Comparison of ENCODE assay signal across 9 cellular contexts in the genomic region with DNA sequence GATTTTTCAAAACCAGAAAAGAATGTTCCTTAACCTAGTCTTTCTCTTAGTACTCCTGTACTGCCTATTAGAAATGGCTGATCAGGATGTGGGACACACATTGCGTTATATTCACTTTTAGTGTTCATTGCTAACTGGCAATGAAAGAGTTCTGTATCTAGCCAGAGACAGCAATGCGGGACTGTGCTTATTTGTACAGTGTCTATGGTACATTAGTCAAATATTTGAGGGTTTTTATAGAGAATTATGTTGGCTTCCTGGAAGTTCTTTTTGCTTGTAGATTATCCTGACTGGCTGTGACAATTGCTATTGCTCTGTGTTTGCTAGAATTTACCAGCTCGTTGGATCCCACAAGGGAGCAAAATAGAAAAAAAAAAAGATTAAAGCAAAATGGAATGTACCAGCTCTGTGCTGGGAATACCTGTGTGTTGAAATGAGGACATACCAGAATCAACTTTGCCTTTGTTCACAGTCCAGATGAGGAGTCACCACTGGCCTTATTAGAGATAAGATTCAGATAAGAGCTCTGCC. TPM values are rescaled to one million over a fixed set of nuclear protein-coding genes. Genes with fewer than 3 reads are reported as not detected.
A peak's percentile ranks its signal among the peaks of the same experiment; 100 is the strongest.
DNase-seq lines count a peak whose midpoint lies in the region; ATAC-seq and TF ChIP-seq lines count a peak whose summit lies in the region.
"Had no signal": no experiment of that assay in that cellular context is flagged by ENCODE, and none has a peak within 500 bp of the region (broad histone marks: within the 10 kb centered on the region; RNA-seq: fewer than 3 reads in every experiment).

No MANE protein-coding gene starts in this region.

- H4K91ac ChIP-seq in IMR-90 (ENCODE audit: insufficient read depth, low read depth, low read length), result no peak overlapping the region

- peak; percentile 59 for ATAC-seq in IMR-90 (ENCODE audit: low read depth)
- ATAC-seq in left lung, result no peak
- ATAC-seq in thoracic aorta (ENCODE audit: insufficient number of reproducible peaks, low FRiP score, low read depth), result no peak

- H3K4me3 ChIP-seq in IMR-90 (ENCODE audit: insufficient read depth, low read depth, low read length), result no peak overlapping the region
- H3K4me3 ChIP-seq in breast epithelium, result no peak overlapping the region
- H3K4me3 ChIP-seq in left lung, result no peak overlapping the region
- H3K4me3 ChIP-seq in thoracic aorta, result no peak overlapping the region
- H3K4me3 ChIP-seq in thyroid gland (replicated peaks in 1 of 3), result no peak overlapping the region

- H3K27me3 ChIP-seq in IMR-90 (ENCODE audit: control insufficient read depth, insufficient read depth, low read length) (no peaks in the 10 kb centered on the region; the same call in 1 of the 2 replicates), breast epithelium (no peaks in the 10 kb centered on the region), left lung (no peaks in the 10 kb centered on the region), thoracic aorta (replicated peaks; ENCODE audit: insufficient read depth) (no peaks in the 10 kb centered on the region), thyroid gland (no peaks in the 10 kb centered on the region)

- H2AK5ac ChIP-seq in IMR-90 (ENCODE audit: low read depth, low read length), result no peak overlapping the region

- DNase-seq in IMR-90, result peak; percentile 46
- no peak for DNase-seq in breast epithelium (ENCODE audit: low spot score in 2 of 2)
- no peak for DNase-seq in left lung
- no peak for DNase-seq in thoracic aorta (ENCODE audit: low spot score)
- no peak for DNase-seq in UCSD-AML1 (lab: John Stamatoyannopoulos, UW; ENCODE audit: unreplicated experiment)
- DNase-seq in thyroid gland, result no peak
- DNase-seq in NCI-H1694 (lab: John Stamatoyannopoulos, UW), result no peak
- DNase-seq in KBM-7, result no peak
- DNase-seq: T-helper 9 cell had no signal

- 20% methylated on average over 1 of the region's 3 CpGs; no CpG with 5 or more reads in 1 of the 2 experiments for WGBS in IMR-90 (ENCODE audit: extremely low coverage in 2 of 2, insufficient read length in 1 of 2), 2 experiments
- WGBS in thyroid gland, 2 donors, result 56 to 65% methylated on average over 3 of the region's 3 CpGs

- H2BK20ac ChIP-seq in IMR-90 (ENCODE audit: low read depth, low read length), result no peak overlapping the region

- dilution Hi-C loops in IMR-90 (cut with HindIII; ENCODE audit: low sequenced_read_pairs, unreplicated experiment), result no loop called here

- H3K4me2 ChIP-seq in IMR-90 (ENCODE audit: low read depth, low read length), result peak overlapping the region; percentile 3; the same call in 1 of the 2 replicates

- no peaks in the 10 kb centered on the region for H4K20me1 ChIP-seq in IMR-90 (ENCODE audit: insufficient read depth, low read length)

- no peak overlapping the region for H3K56ac ChIP-seq in IMR-90 (ENCODE audit: extremely low read depth, insufficient read depth, low read length)

- H3K79me1 ChIP-seq in IMR-90 (ENCODE audit: low read depth in 1 of 2, low read length in 2 of 2), result no peaks in the 10 kb centered on the region

- H3K9ac ChIP-seq in IMR-90 (ENCODE audit: low read depth, low read length), result no peak overlapping the region

- intact Hi-C loops in IMR-90 (cut with micrococcal nuclease), result no loop called here
- intact Hi-C loops in breast epithelium (cut with DNase I; ENCODE audit: low total_unique reads), result loop anchor here (5.0 kb wide), 1 partner anchor 386 kb away; no protein-coding TSS in a partner anchor
- intact Hi-C loops in left lung (cut with DNase I), result no loop called here
- intact Hi-C loops in thyroid gland (cut with DNase I), result no loop called here

- no peak overlapping the region; the same call in 1 of the 2 replicates for H3K18ac ChIP-seq in IMR-90 (ENCODE audit: low read depth, low read length)

- H3K27ac ChIP-seq in IMR-90 (ENCODE audit: insufficient read depth, low read length) (no peak overlapping the region), breast epithelium (peak overlapping the region; percentile 54 to 80), left lung (peak overlapping the region; percentile 4 to 81), thoracic aorta (peak overlapping the region; percentile 29 to 42), thyroid gland (no peak overlapping the region)

- H4K5ac ChIP-seq in IMR-90 (ENCODE audit: low read depth, low read length), result no peak overlapping the region

- H3K9me3 ChIP-seq in IMR-90 (ENCODE audit: control insufficient read depth, insufficient read depth, low read length), result no peaks in the 10 kb centered on the region
- no peaks in the 10 kb centered on the region for H3K9me3 ChIP-seq in breast epithelium
- H3K9me3 ChIP-seq in left lung, result no peaks in the 10 kb centered on the region
- no peaks in the 10 kb centered on the region for H3K9me3 ChIP-seq in thoracic aorta
- no peaks in the 10 kb centered on the region for H3K9me3 ChIP-seq in thyroid gland

- no peaks in the 10 kb centered on the region for H3K36me3 ChIP-seq in IMR-90 (ENCODE audit: control insufficient read depth, insufficient read depth, low read length)
- H3K36me3 ChIP-seq in breast epithelium, result no peaks in the 10 kb centered on the region
- H3K36me3 ChIP-seq in left lung, result no peaks in the 10 kb centered on the region
- no peaks in the 10 kb centered on the region for H3K36me3 ChIP-seq in thoracic aorta
- no peaks in the 10 kb centered on the region for H3K36me3 ChIP-seq in thyroid gland

- no TSS peak for BruUV-seq in IMR-90 (replicated peaks; lab: Mats Ljungman, UMichigan)

- H3K23ac ChIP-seq in IMR-90 (ENCODE audit: low read depth, low read length), result no peak overlapping the region

- peak overlapping the region; percentile 9; the same call in 1 of the 2 replicates for H2BK120ac ChIP-seq in IMR-90 (ENCODE audit: low read depth, low read length)

- H3K4ac ChIP-seq in IMR-90 (ENCODE audit: low read depth, low read length), result no peak overlapping the region

- peaks cover 5% of the 10 kb centered on the region; the same call in 1 of the 2 replicates for H3K4me1 ChIP-seq in IMR-90 (ENCODE audit: control insufficient read depth, insufficient read depth, low read length)
- H3K4me1 ChIP-seq in breast epithelium, result peaks cover 0 to 3% of the 10 kb centered on the region in 2 donors
- peaks cover 18 to 57% of the 10 kb centered on the region in 2 donors for H3K4me1 ChIP-seq in left lung
- H3K4me1 ChIP-seq in thoracic aorta (ENCODE audit: control insufficient read depth in 1 of 2, low read depth in 2 of 2), result peaks cover 23 to 40% of the 10 kb centered on the region in 2 donors
- H3K4me1 ChIP-seq in thyroid gland, result peaks cover 6 to 12% of the 10 kb centered on the region in 2 donors

- TF ChIP-seq CTCF in IMR-90 (conservative IDR thresholded peaks at IDR 0.05; ENCODE audit: low read depth, low read length) (no peak), breast epithelium (IDR thresholded peaks at IDR 0.05) (no peak), left lung (IDR thresholded peaks at IDR 0.05) (no peak), thoracic aorta (IDR thresholded peaks at IDR 0.05) (no peak), thyroid gland (IDR thresholded peaks at IDR 0.05) (no peak)

- no peak overlapping the region for H3K14ac ChIP-seq in IMR-90 (replicated peaks; ENCODE audit: low read depth, low read length)

- CTCF ChIA-PET in IMR-90 (lab: Yijun Ruan, JAX), result no interaction called here

- no peak overlapping the region for H2AFZ ChIP-seq in IMR-90 (replicated peaks; ENCODE audit: low read length, poor library complexity)

- POLR2A ChIA-PET in IMR-90 (lab: Charles Lee; ENCODE audit: unreplicated experiment), result no interaction called here

- no peak overlapping the region for H4K8ac ChIP-seq in IMR-90 (ENCODE audit: low read depth in 2 of 2, low read length in 2 of 2)

- no peak for TF ChIP-seq RAD21 in IMR-90 (IDR thresholded peaks at IDR 0.05; ENCODE audit: low read length)

- in situ Hi-C loops in IMR-90 (cut with MboI; ENCODE audit: low sequenced_read_pairs) (no loop called here), KBM-7 (cut with MboI; ENCODE audit: low pct_unique_long_range_greater_than_20kb, low sequenced_read_pairs) (no loop called here)

- H3K9me1 ChIP-seq in IMR-90 (ENCODE audit: insufficient read depth, low read length), result no peaks in the 10 kb centered on the region

- TF ChIP-seq POLR2A in IMR-90 (IDR thresholded peaks at IDR 0.05; ENCODE audit: low read depth, low read length), result no peak
- no peak for TF ChIP-seq POLR2A in breast epithelium (IDR thresholded peaks at IDR 0.05)
- no peak for TF ChIP-seq POLR2A in thyroid gland (IDR thresholded peaks at IDR 0.05)

- H2BK5ac ChIP-seq in IMR-90 (ENCODE audit: low read depth, low read length, poor library complexity, severe bottlenecking), result peak overlapping the region; percentile 66

- H2BK15ac ChIP-seq in IMR-90 (ENCODE audit: low read depth, low read length), result no peak overlapping the region

- no peak overlapping the region for H2AK9ac ChIP-seq in IMR-90 (replicated peaks; ENCODE audit: low read depth, low read length, poor library complexity)

TF ChIP-seq in IMR-90, 13 proteins besides CTCF, POLR2A, EP300 and RAD21:
- TF ChIP-seq RCOR1 (IDR thresholded peaks at IDR 0.05; ENCODE audit: insufficient replicate concordance, low read length) (no peak), SMC3 (IDR thresholded peaks at IDR 0.05; ENCODE audit: low read depth, low read length) (no peak), MAFK (IDR thresholded peaks at IDR 0.05; ENCODE audit: low read depth, low read length) (no peak), NFE2L2 (IDR thresholded peaks at IDR 0.05; ENCODE audit: low read depth, low read length) (no peak), MXI1 (IDR thresholded peaks at IDR 0.05; ENCODE audit: borderline replicate concordance, low read depth, low read length) (no peak), MAZ (IDR thresholded peaks at IDR 0.05; ENCODE audit: borderline replicate concordance, low read depth, low read length) (no peak), CHD1 (IDR thresholded peaks at IDR 0.05; ENCODE audit: low read depth, low read length) (no peak), RFX5 (IDR thresholded peaks at IDR 0.05; ENCODE audit: low read depth, low read length) (no peak), USF2 (IDR thresholded peaks at IDR 0.05; ENCODE audit: low read depth, low read length) (no peak), FOS (IDR thresholded peaks at IDR 0.05; ENCODE audit: low read depth, low read length) (no peak)

RNA-seq across cellular contexts. Expression of gene IFNGR1, which starts 22.4 kb away (rescaled TPM):
- 25.6 and 34.2 TPM in 2 replicates for total RNA-seq in IMR-90 (2012; rRNA removed)
- 13.7 and 19.1 TPM in 2 replicates for polyA plus RNA-seq in IMR-90 (2012; rRNA removed)
- polyA plus RNA-seq in IMR-90 (2012; cell fraction: cytosol; rRNA removed), result 2.8 and 4.1 TPM in 2 replicates
- polyA plus RNA-seq in IMR-90 (2012; cell fraction: nucleus; rRNA removed; ENCODE audit: low replicate concordance), result 4.1 and 19.2 TPM in 2 replicates
- total RNA-seq in breast epithelium, result 100 to 1,000 TPM; 126 to 207 (median 144) TPM
- total RNA-seq in left lung, result 100 to 1,000 TPM; 131 to 171 TPM
- 100 to 1,000 TPM in 1 of 2 donors, 10 to 100 TPM in 1; 65.5 to 102 TPM for total RNA-seq in thoracic aorta
- total RNA-seq in thyroid gland, result 100 to 1,000 TPM in 2 of 4 donors, 10 to 100 TPM in 2; 73.9 to 138 (median 113) TPM

Comparison
In these comparisons a context has a peak if more than half of its experiments do, and no peak if none do; other contexts are left out.
1. H3K27ac ChIP-seq: peak in breast epithelium (2 of 2), left lung (2 of 2) and thoracic aorta (2 of 2); none in IMR-90 (single experiment) and thyroid gland (0 of 3).